In the genomic region with DNA sequence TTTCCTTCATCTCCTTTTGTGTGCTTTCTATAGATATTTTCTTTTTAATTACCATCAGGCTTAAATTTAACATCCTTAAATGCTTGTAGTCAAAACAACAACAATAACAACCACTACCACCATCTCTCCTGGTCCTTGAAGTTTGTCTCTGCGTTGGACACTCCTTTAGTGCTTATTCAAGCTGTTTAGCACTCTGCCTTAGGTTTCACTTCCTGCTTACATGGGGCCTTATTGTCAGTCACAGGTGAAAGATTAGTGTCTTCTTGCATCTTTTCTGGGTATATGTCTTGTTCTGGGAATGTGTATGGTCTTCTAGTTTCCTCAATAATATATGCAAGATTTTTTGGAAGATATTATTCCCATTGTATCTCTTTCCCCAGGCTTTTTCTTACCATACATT, we compare ENCODE assay signal across 28 cellular contexts.
"Had no signal": no experiment of that assay in that cellular context is flagged by ENCODE, and none has a peak within 500 bp of the region (broad histone marks: within the 10 kb centered on the region; RNA-seq: fewer than 3 reads in every experiment).

No MANE protein-coding gene starts in this region.

- H3K4me3 Mint-ChIP-seq: memory B cell; natural killer cell; stimulated activated effector memory CD8-positive, alpha-beta T cell treated with anti-CD3 and anti-CD28 coated beads, Interleukin-12 subunit alpha, Interleukin-12 subunit beta, amount 100 ng/mL, for 72 hours had no signal

- FAIRE-seq: endothelial cell of umbilical vein, islet of Langerhans had no signal

- H3K36me3 Mint-ChIP-seq: memory B cell; stimulated activated effector memory CD8-positive, alpha-beta T cell treated with anti-CD3 and anti-CD28 coated beads, Interleukin-12 subunit alpha, Interleukin-12 subunit beta, amount 100 ng/mL, for 72 hours had no signal

- DNase-seq: dermis blood vessel endothelial cell; effector memory CD4-positive, alpha-beta T cell; foreskin keratinocyte; heart left ventricle; kidney glomerular epithelial cell; natural killer cell; occipital lobe; ovary; posterior cingulate gyrus; psoas muscle; right cardiac atrium; sigmoid colon; stimulated activated CD4-positive, alpha-beta T cell treated with anti-CD3 and anti-CD28 coated beads, Interleukin-2, amount 100 ng/mL, for 24 hours; stimulated activated CD4-positive, alpha-beta T cell treated with anti-CD3 and anti-CD28 coated beads, Interleukin-4, amount 100 ng/mL, for 24 hours; stimulated activated naive CD4-positive, alpha-beta T cell treated with Interleukin-2 at 50 U/mL for 16 hours; stomach; thyroid gland; trophoblast cell had no signal

- H2AFZ ChIP-seq: hepatocyte had no signal

- H3K27ac Mint-ChIP-seq: memory B cell; natural killer cell; stimulated activated effector memory CD8-positive, alpha-beta T cell treated with anti-CD3 and anti-CD28 coated beads, Interleukin-12 subunit alpha, Interleukin-12 subunit beta, amount 100 ng/mL, for 72 hours had no signal

- H3K9me3 ChIP-seq: ovary, psoas muscle, thyroid gland, vagina had no signal

- H3K27me3 ChIP-seq: esophagus muscularis mucosa, foreskin keratinocyte, gastroesophageal sphincter, heart left ventricle, hepatocyte, ovary, sigmoid colon, stomach, thyroid gland, vagina had no signal

- H3K79me2 ChIP-seq: hepatocyte had no signal

- H3K4me3 ChIP-seq: esophagus muscularis mucosa, gastroesophageal sphincter, heart left ventricle, hepatocyte, lung, ovary, psoas muscle, sigmoid colon, stomach, thyroid gland, vagina had no signal

- H3K27me3 Mint-ChIP-seq: memory B cell had no signal

- H3K27ac ChIP-seq: esophagus muscularis mucosa, foreskin keratinocyte, gastroesophageal sphincter, heart left ventricle, hepatocyte, ovary, psoas muscle, sigmoid colon, stomach, thyroid gland, vagina had no signal

- H3K36me3 ChIP-seq: esophagus muscularis mucosa, gastroesophageal sphincter, heart left ventricle, ovary, sigmoid colon, stomach, thyroid gland, vagina had no signal

- H3K4me1 ChIP-seq: esophagus muscularis mucosa, foreskin keratinocyte, gastroesophageal sphincter, heart left ventricle, psoas muscle, sigmoid colon, stomach, thyroid gland, vagina had no signal

- ATAC-seq: foreskin keratinocyte; gastroesophageal sphincter; heart left ventricle; left lobe of liver; natural killer cell; psoas muscle; right cardiac atrium; stimulated activated effector memory CD8-positive, alpha-beta T cell treated with anti-CD3 and anti-CD28 coated beads, Interleukin-12 subunit alpha, Interleukin-12 subunit beta, amount 100 ng/mL, for 72 hours had no signal

- H3K4me2 ChIP-seq: hepatocyte had no signal

- H3K4me1 Mint-ChIP-seq: memory B cell; natural killer cell; stimulated activated effector memory CD8-positive, alpha-beta T cell treated with anti-CD3 and anti-CD28 coated beads, Interleukin-12 subunit alpha, Interleukin-12 subunit beta, amount 100 ng/mL, for 72 hours had no signal
